ENCODE assay signal across 16 cellular contexts in genomic region chr7:65975814-65976445, GRCh38.
"Had no signal": no experiment of that assay in that cellular context is flagged by ENCODE, and none has a peak within 500 bp of the region (broad histone marks: within the 10 kb centered on the region; RNA-seq: fewer than 3 reads in every experiment).

No MANE protein-coding gene starts in this region.

- H3K4me3 ChIP-seq: gastroesophageal sphincter, heart right ventricle, mucosa of descending colon, right atrium auricular region had no signal

- H3K9me3 ChIP-seq: gastroesophageal sphincter, heart right ventricle, mucosa of descending colon, right atrium auricular region had no signal

- H3K27me3 Mint-ChIP-seq: activated CD8-positive, alpha-beta memory T cell treated with anti-CD3 and anti-CD28 coated beads, Interleukin-2, amount 10 ng/mL, durations not matched to agents 7 days and 5 days; activated naive CD4-positive, alpha-beta T cell treated with anti-CD3 and anti-CD28 coated beads, Interleukin-2, amount 10 ng/mL, durations not matched to agents 7 days and 5 days; naive thymus-derived CD8-positive, alpha-beta T cell; stimulated activated naive CD8-positive, alpha-beta T cell treated with anti-CD3 and anti-CD28 coated beads, Interleukin-15, Interleukin-2, amounts not matched to agents 100 ng/mL and 50 ng/mL, for 24 hours; type B pancreatic cell had no signal

- H3K9me3 Mint-ChIP-seq: activated naive CD4-positive, alpha-beta T cell treated with anti-CD3 and anti-CD28 coated beads, Interleukin-2, amount 10 ng/mL, durations not matched to agents 7 days and 5 days; naive thymus-derived CD8-positive, alpha-beta T cell; stimulated activated naive CD8-positive, alpha-beta T cell treated with anti-CD3 and anti-CD28 coated beads, Interleukin-15, Interleukin-2, amounts not matched to agents 100 ng/mL and 50 ng/mL, for 24 hours; T-helper 2 cell treated with Interferon-gamma antibody and Interleukin-4, amounts not matched to agents 5 μg/mL and 100 μg/mL, for 36 hours; type B pancreatic cell had no signal

- H3K27ac Mint-ChIP-seq: activated CD8-positive, alpha-beta memory T cell treated with anti-CD3 and anti-CD28 coated beads, Interleukin-2, amount 10 ng/mL, durations not matched to agents 7 days and 5 days; activated naive CD4-positive, alpha-beta T cell treated with anti-CD3 and anti-CD28 coated beads, Interleukin-2, amount 10 ng/mL, durations not matched to agents 7 days and 5 days; stimulated activated naive CD8-positive, alpha-beta T cell treated with anti-CD3 and anti-CD28 coated beads, Interleukin-15, Interleukin-2, amounts not matched to agents 100 ng/mL and 50 ng/mL, for 24 hours; T-helper 2 cell treated with Interferon-gamma antibody and Interleukin-4, amounts not matched to agents 5 μg/mL and 100 μg/mL, for 36 hours; type B pancreatic cell had no signal

- ATAC-seq: activated CD4-positive, CD25-positive, alpha-beta regulatory T cell treated with anti-CD3 and anti-CD28 coated beads, Interleukin-2, amount 50 U/mL, for 24 hours; activated CD8-positive, alpha-beta memory T cell treated with anti-CD3 and anti-CD28 coated beads, Interleukin-2, amount 10 ng/mL, durations not matched to agents 7 days and 5 days; gastroesophageal sphincter; heart right ventricle; left colon; mucosa of descending colon; naive thymus-derived CD8-positive, alpha-beta T cell had no signal

- H3K4me3 Mint-ChIP-seq: activated CD8-positive, alpha-beta memory T cell treated with anti-CD3 and anti-CD28 coated beads, Interleukin-2, amount 10 ng/mL, durations not matched to agents 7 days and 5 days; activated naive CD4-positive, alpha-beta T cell treated with anti-CD3 and anti-CD28 coated beads, Interleukin-2, amount 10 ng/mL, durations not matched to agents 7 days and 5 days; stimulated activated naive CD8-positive, alpha-beta T cell treated with anti-CD3 and anti-CD28 coated beads, Interleukin-15, Interleukin-2, amounts not matched to agents 100 ng/mL and 50 ng/mL, for 24 hours; T-helper 2 cell treated with Interferon-gamma antibody and Interleukin-4, amounts not matched to agents 5 μg/mL and 100 μg/mL, for 36 hours; type B pancreatic cell had no signal

- H3K27me3 ChIP-seq: gastroesophageal sphincter, heart right ventricle, right atrium auricular region had no signal

- FAIRE-seq: astrocyte, bronchial epithelial cell had no signal

- DNase-seq: activated CD4-positive, alpha-beta T cell treated with anti-CD3 and anti-CD28 coated beads, Interleukin-2, amount 50 U/mL, for 48 hours; activated CD8-positive, alpha-beta memory T cell treated with anti-CD3 and anti-CD28 coated beads, Interleukin-2, amount 10 ng/mL, durations not matched to agents 7 days and 5 days; activated naive CD4-positive, alpha-beta T cell treated with anti-CD3 and anti-CD28 coated beads, Interleukin-2, amount 10 ng/mL, durations not matched to agents 7 days and 5 days; activated T-cell treated with anti-CD3 and anti-CD28 coated beads, Interleukin-2, amount 50 U/mL, for 1 hour; heart right ventricle; left colon; mucosa of descending colon; naive thymus-derived CD8-positive, alpha-beta T cell had no signal

- H3K27ac ChIP-seq: gastroesophageal sphincter, heart right ventricle, right atrium auricular region had no signal
